9 cellular contexts compared by ENCODE assay signal in the genomic region with DNA sequence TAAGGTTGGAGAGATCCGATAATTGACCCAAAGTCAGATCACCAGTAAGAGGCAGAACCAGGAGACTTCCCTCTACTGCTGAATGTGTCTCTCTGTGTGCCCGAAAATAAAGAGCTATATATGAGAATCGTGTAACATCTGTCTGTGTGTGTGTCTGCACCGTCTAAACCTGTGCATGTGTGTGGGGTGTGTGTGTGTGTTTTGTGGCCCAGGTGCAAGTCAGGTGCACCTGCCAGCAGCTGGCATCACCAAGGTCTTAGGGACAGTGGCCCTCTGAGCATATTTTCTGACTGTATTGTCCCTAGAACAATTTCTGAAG. TPM values are rescaled to one million over a fixed set of nuclear protein-coding genes. Genes with fewer than 3 reads are reported as not detected.
DNase-seq lines count a peak whose midpoint lies in the region; ATAC-seq, FAIRE-seq and TF ChIP-seq lines count a peak whose summit lies in the region.
"Had no signal": no experiment of that assay in that cellular context is flagged by ENCODE, and none has a peak within 500 bp of the region (broad histone marks: within the 10 kb centered on the region; RNA-seq: fewer than 3 reads in every experiment).

No MANE protein-coding gene starts in this region.

- peaks cover 29% of the 10 kb centered on the region for H3K4me1 Mint-ChIP-seq in stimulated activated naive CD8-positive, alpha-beta T cell treated with anti-CD3 and anti-CD28 coated beads, Interleukin-15, Interleukin-2, amounts not matched to agents 100 ng/mL and 50 ng/mL, for 24 hours (ENCODE audit: low read depth)
- H3K4me1 Mint-ChIP-seq in astrocyte (ENCODE audit: low read depth, unreplicated experiment): peaks cover 40% of the 10 kb centered on the region

- no peaks in the 10 kb centered on the region for H3K9me3 Mint-ChIP-seq in stimulated activated naive CD8-positive, alpha-beta T cell treated with anti-CD3 and anti-CD28 coated beads, Interleukin-15, Interleukin-2, amounts not matched to agents 100 ng/mL and 50 ng/mL, for 24 hours
- no peaks in the 10 kb centered on the region for H3K9me3 Mint-ChIP-seq in astrocyte (ENCODE audit: unreplicated experiment)

- peak overlapping the region; percentile 64 for H2AFZ ChIP-seq in astrocyte (ENCODE audit: low read depth, low read length)

- TF ChIP-seq CTCF in astrocyte (IDR thresholded peaks at IDR 0.05; ENCODE audit: insufficient read depth, low read depth, low read length): no peak
- no peak for TF ChIP-seq CTCF in mucosa of descending colon (IDR thresholded peaks at IDR 0.05)

- H3K4me1 ChIP-seq in astrocyte (ENCODE audit: insufficient read depth, low read length) (peaks cover 42% of the 10 kb centered on the region), mucosa of descending colon (ENCODE audit: low read depth) (peaks cover 47% of the 10 kb centered on the region)

- H3K27me3 Mint-ChIP-seq in stimulated activated naive CD8-positive, alpha-beta T cell treated with anti-CD3 and anti-CD28 coated beads, Interleukin-15, Interleukin-2, amounts not matched to agents 100 ng/mL and 50 ng/mL, for 24 hours: peaks cover 5% of the 10 kb centered on the region
- H3K27me3 Mint-ChIP-seq in astrocyte (ENCODE audit: low read depth, unreplicated experiment): peaks cover 4% of the 10 kb centered on the region

- H3K4me3 Mint-ChIP-seq in stimulated activated naive CD8-positive, alpha-beta T cell treated with anti-CD3 and anti-CD28 coated beads, Interleukin-15, Interleukin-2, amounts not matched to agents 100 ng/mL and 50 ng/mL, for 24 hours: peak overlapping the region; percentile 75
- peak overlapping the region; percentile 52 for H3K4me3 Mint-ChIP-seq in astrocyte (ENCODE audit: unreplicated experiment)

- peak overlapping the region; percentile 91 for H3K9ac ChIP-seq in astrocyte (ENCODE audit: low read length)

- H3K9me3 ChIP-seq in astrocyte (ENCODE audit: insufficient read depth, low read depth, low read length) (no peaks in the 10 kb centered on the region), mucosa of descending colon (no peaks in the 10 kb centered on the region)

- ATAC-seq in stimulated activated naive CD8-positive, alpha-beta T cell treated with anti-CD3 and anti-CD28 coated beads, Interleukin-15, Interleukin-2, amounts not matched to agents 100 U/mL and 50 U/mL, for 24 hours: no peak
- peak; percentile 30 for ATAC-seq in mucosa of descending colon
- ATAC-seq in HG02938 (IDR thresholded peaks at IDR 0.05; ENCODE audit: unreplicated experiment): no peak
- no peak for ATAC-seq in HG03039 (IDR thresholded peaks at IDR 0.05; ENCODE audit: unreplicated experiment)
- no peak for ATAC-seq in GM19328 (IDR thresholded peaks at IDR 0.05; ENCODE audit: unreplicated experiment)

- FAIRE-seq in astrocyte (lab: Jason Lieb, UNC): no peak

- DNase-seq in stimulated activated naive CD8-positive, alpha-beta T cell treated with anti-CD3 and anti-CD28 coated beads, Interleukin-15, Interleukin-2, amounts not matched to agents 100 U/mL and 50 U/mL, for 24 hours: no peak
- DNase-seq in astrocyte (ENCODE audit: low read depth): no peak
- DNase-seq in mucosa of descending colon: no peak
- DNase-seq in G401 (ENCODE audit: low spot score): no peak

- H3K4me3 ChIP-seq in astrocyte (ENCODE audit: insufficient read depth, low read depth, low read length): peak overlapping the region; percentile 45
- no peak overlapping the region for H3K4me3 ChIP-seq in mucosa of descending colon

- no peaks in the 10 kb centered on the region for H3K36me3 Mint-ChIP-seq in stimulated activated naive CD8-positive, alpha-beta T cell treated with anti-CD3 and anti-CD28 coated beads, Interleukin-15, Interleukin-2, amounts not matched to agents 100 ng/mL and 50 ng/mL, for 24 hours (ENCODE audit: low read depth)
- no peaks in the 10 kb centered on the region for H3K36me3 Mint-ChIP-seq in astrocyte (ENCODE audit: low read depth, unreplicated experiment)

- H4K20me1 ChIP-seq in astrocyte (ENCODE audit: insufficient read depth, low read length): no peaks in the 10 kb centered on the region

- in situ Hi-C loops in G401 (cut with HindIII; ENCODE audit: low sequenced_read_pairs): no loop called here

- H3K4me2 ChIP-seq in astrocyte (ENCODE audit: low read length): peak overlapping the region; percentile 88

- H3K79me2 ChIP-seq in astrocyte (ENCODE audit: insufficient read depth, low read length): no peaks in the 10 kb centered on the region

- peak overlapping the region; percentile 75 for H3K27ac Mint-ChIP-seq in stimulated activated naive CD8-positive, alpha-beta T cell treated with anti-CD3 and anti-CD28 coated beads, Interleukin-15, Interleukin-2, amounts not matched to agents 100 ng/mL and 50 ng/mL, for 24 hours
- H3K27ac Mint-ChIP-seq in astrocyte (ENCODE audit: unreplicated experiment): peak overlapping the region; percentile 95

- intact Hi-C loops in mucosa of descending colon (cut with DNase I, micrococcal nuclease): loop anchor here (5.0 to 10.0 kb wide), 3 partner anchors 509 to 731 kb away; a partner anchor contains a TSS

- H3K27ac ChIP-seq in astrocyte (ENCODE audit: low read depth, low read length): peak overlapping the region; percentile 95

- no peaks in the 10 kb centered on the region for H3K36me3 ChIP-seq in astrocyte (ENCODE audit: insufficient read depth, low read length)
- no peaks in the 10 kb centered on the region for H3K36me3 ChIP-seq in mucosa of descending colon (ENCODE audit: low read depth)

- no peaks in the 10 kb centered on the region for H3K27me3 ChIP-seq in astrocyte (ENCODE audit: insufficient read depth, low read length)

RNA-seq across cellular contexts. Expression of a gene that starts 24.7 kb away (rescaled TPM):
- total RNA-seq in astrocyte: not detected in 2 replicates
- not detected for total RNA-seq in mucosa of descending colon
- 0.61 TPM in 1 of 2 replicates, not detected in the other for total RNA-seq in G401 (2014; rRNA removed; shearing (Covaris generic))
- total RNA-seq: glomerular endothelial cell had no signal

RNA-seq across cellular contexts. Expression of a gene that starts 31.4 kb away (rescaled TPM):
- total RNA-seq in astrocyte: 2,321 and 2,570 TPM in 2 replicates
- total RNA-seq in mucosa of descending colon: 1,000 to 10,000 TPM; 1,334 to 4,222 (median 3,664) TPM
- total RNA-seq in G401 (2014; rRNA removed; shearing (Covaris generic)): 3,912 and 3,929 TPM in 2 replicates

RNA-seq across cellular contexts. Expression of a gene that starts 39.4 kb away (rescaled TPM):
- 0.50 and 0.82 TPM in 2 replicates for total RNA-seq in astrocyte
- not detected for total RNA-seq in mucosa of descending colon
- total RNA-seq in G401 (2014; rRNA removed; shearing (Covaris generic)): not detected in 2 replicates

RNA-seq across cellular contexts. Expression of a gene that starts 59.6 kb away (rescaled TPM):
- total RNA-seq in astrocyte (not detected in 2 replicates), mucosa of descending colon (not detected)
- total RNA-seq in G401 (2014; rRNA removed; shearing (Covaris generic)): not detected in 2 replicates
- total RNA-seq: glomerular endothelial cell had no signal
